Comparison of ENCODE assay signal across 12 cellular contexts in genomic region chr9:85038061-85038460, GRCh38.
"Had no signal": no experiment of that assay in that cellular context is flagged by ENCODE, and none has a peak within 500 bp of the region (broad histone marks: within the 10 kb centered on the region; RNA-seq: fewer than 3 reads in every experiment).

No MANE protein-coding gene starts in this region.

- H3K27ac ChIP-seq: gastroesophageal sphincter, lower lobe of right lung had no signal

- H3K4me3 ChIP-seq: gastroesophageal sphincter, lower lobe of right lung had no signal

- DNase-seq: activated CD4-positive, alpha-beta T cell treated with anti-CD3 and anti-CD28 coated beads, Interleukin-2, amount 50 U/mL, for 1 hour; activated naive CD4-positive, alpha-beta T cell treated with anti-CD3 and anti-CD28 coated beads, Interleukin-2, amount 10 ng/mL, durations not matched to agents 7 days and 5 days; activated T-cell treated with anti-CD3 and anti-CD28 coated beads for 4 hours; cerebellar nuclear complex; left cardiac atrium; lower lobe of right lung; stimulated activated CD4-positive, alpha-beta T cell treated with anti-CD3 and anti-CD28 coated beads, Interleukin-4, amount 100 ng/mL, for 1 hour; stimulated activated CD8-positive, alpha-beta memory T cell treated with anti-CD3 and anti-CD28 coated beads, Interleukin-4, amount 100 ng/mL, for 48 hours; stimulated activated naive CD8-positive, alpha-beta T cell treated with anti-CD3 and anti-CD28 coated beads, Interleukin-15, Interleukin-2, amounts not matched to agents 100 U/mL and 50 U/mL, for 24 hours had no signal

- H3K4me1 ChIP-seq: gastroesophageal sphincter, lower lobe of right lung had no signal

- H3K9me3 ChIP-seq: gastroesophageal sphincter, lower lobe of right lung had no signal

- H3K36me3 ChIP-seq: gastroesophageal sphincter, lower lobe of right lung had no signal

- ATAC-seq: activated T-helper 17 cell treated with anti-CD3 and anti-CD28 coated beads, Interleukin-2, amount 50 U/mL, for 72 hours; gastroesophageal sphincter; left cardiac atrium; lower lobe of right lung; natural killer cell treated with Interleukin-12 subunit alpha and Interleukin-12 subunit beta and Interleukin-15 and Interleukin-18, amount 100 ng/mL, for 72 hours; stimulated activated naive CD8-positive, alpha-beta T cell treated with anti-CD3 and anti-CD28 coated beads, Interleukin-15, Interleukin-2, amounts not matched to agents 100 U/mL and 50 U/mL, for 24 hours had no signal
